ENCODE assay signal across 20 cellular contexts in genomic region chr14:88955470-88955869, GRCh38.
DNase-seq lines count a peak whose midpoint lies in the region; ATAC-seq and TF ChIP-seq lines count a peak whose summit lies in the region.
"Had no signal": no experiment of that assay in that cellular context is flagged by ENCODE, and none has a peak within 500 bp of the region (broad histone marks: within the 10 kb centered on the region; RNA-seq: fewer than 3 reads in every experiment).

No MANE protein-coding gene starts in this region.

- peaks cover 5 to 24% (median 15%) of the 10 kb centered on the region in 7 donors for H3K9me3 Mint-ChIP-seq in CD14-positive monocyte

- DNase-seq in NCI-H524 (lab: John Stamatoyannopoulos, UW) (peak; percentile 26 to 60), NCI-H524 treated with DMSO at 0.1 percent for 48 hours (lab: John Stamatoyannopoulos, UW) (no peak), NCI-H446 (lab: John Stamatoyannopoulos, UW) (peak; percentile 87 to 97), cerebellar nuclear complex (lab: John Stamatoyannopoulos, UW) (peak; percentile 90 to 97), retina (peak; percentile 60), Right ventricle myocardium inferior (ENCODE audit: missing footprints) (no peak), CD14-positive monocyte (ENCODE audit: low spot score) (no peak)
- DNase-seq: activated CD4-positive, alpha-beta T cell treated with anti-CD3 and anti-CD28 coated beads for 4 hours; activated naive CD4-positive, alpha-beta T cell treated with anti-CD3 and anti-CD28 coated beads, Interleukin-2, amount 50 U/mL, for 16 hours; effector CD8-positive, alpha-beta T cell; foreskin melanocyte; left ventricle myocardium inferior; NCI-H187 treated with DMSO at 0.1 percent for 48 hours; NCI-H510A; Right ventricle myocardium superior had no signal

- intact Hi-C loops in Right ventricle myocardium inferior (cut with DNase I) (no loop called here), CD14-positive monocyte (cut with micrococcal nuclease) (no loop called here)

- peaks cover 0 to 2% (median 2%) of the 10 kb centered on the region in 3 donors for H3K27me3 Mint-ChIP-seq in CD14-positive monocyte (ENCODE audit: low read depth in 3 of 3)

- H3K4me1 Mint-ChIP-seq in CD14-positive monocyte, result no peaks in the 10 kb centered on the region
- H3K4me1 Mint-ChIP-seq: mesothelial cell of epicardium had no signal

- H3K27ac Mint-ChIP-seq in CD14-positive monocyte, result no peak overlapping the region
- H3K27ac Mint-ChIP-seq: mesothelial cell of epicardium; natural killer cell treated with Interleukin-12 subunit alpha and Interleukin-12 subunit beta and Interleukin-15 and Interleukin-18, amount 100 ng/mL, for 72 hours; T-helper 1 cell treated with Interleukin-12 subunit alpha and Interleukin-12 subunit beta and Interleukin-4 antibody, amounts not matched to agents 30 μg/mL and 1 μg/mL, for 36 hours had no signal

- no peaks in the 10 kb centered on the region for H3K36me3 Mint-ChIP-seq in CD14-positive monocyte

- ATAC-seq in Right ventricle myocardium inferior (no peak), GM19035 (IDR thresholded peaks at IDR 0.05; ENCODE audit: unreplicated experiment) (no peak)
- ATAC-seq: K562; natural killer cell treated with Interleukin-12 subunit alpha and Interleukin-12 subunit beta and Interleukin-15 and Interleukin-18, amount 100 ng/mL, for 72 hours had no signal

- no peak overlapping the region for H3K4me3 Mint-ChIP-seq in CD14-positive monocyte
- H3K4me3 Mint-ChIP-seq: mesothelial cell of epicardium; natural killer cell treated with Interleukin-12 subunit alpha and Interleukin-12 subunit beta and Interleukin-15 and Interleukin-18, amount 100 ng/mL, for 72 hours; T-helper 1 cell treated with Interleukin-12 subunit alpha and Interleukin-12 subunit beta and Interleukin-4 antibody, amounts not matched to agents 30 μg/mL and 1 μg/mL, for 36 hours had no signal

- no peak for TF ChIP-seq CTCF in CD14-positive monocyte (IDR thresholded peaks at IDR 0.05)

Comparison
In these comparisons a context has a peak if more than half of its experiments do, and no peak if none do; other contexts are left out.
1. DNase-seq: peak in NCI-H524 (2 of 2), NCI-H446 (2 of 2), cerebellar nuclear complex (2 of 2) and retina (single experiment); none in NCI-H524 treated with DMSO at 0.1 percent for 48 hours (single experiment), Right ventricle myocardium inferior (single experiment) and CD14-positive monocyte (single experiment).